Comparison of ENCODE assay signal across 14 cellular contexts in genomic region chr2:692767-693166, GRCh38.
"Had no signal": no experiment of that assay in that cellular context is flagged by ENCODE, and none has a peak within 500 bp of the region (broad histone marks: within the 10 kb centered on the region; RNA-seq: fewer than 3 reads in every experiment).

No MANE protein-coding gene starts in this region.

- H3K36me3 ChIP-seq: heart left ventricle, left lung, pancreas, thoracic aorta, vagina had no signal

- H3K27ac Mint-ChIP-seq: activated naive CD4-positive, alpha-beta T cell treated with anti-CD3 and anti-CD28 coated beads, Interleukin-2, amount 50 U/mL, for 72 hours; stimulated activated naive CD8-positive, alpha-beta T cell treated with anti-CD3 and anti-CD28 coated beads, Interleukin-15, Interleukin-2, amounts not matched to agents 100 ng/mL and 50 ng/mL, for 24 hours had no signal

- DNase-seq: activated CD4-positive, CD25-positive, alpha-beta regulatory T cell; activated CD8-positive, alpha-beta memory T cell treated with anti-CD3 and anti-CD28 coated beads, Interleukin-2, amount 50 U/mL, for 4 hours; foreskin melanocyte; heart left ventricle; pancreas; retina; stimulated activated CD4-positive, alpha-beta T cell treated with anti-CD3 and anti-CD28 coated beads, Interleukin-15, amount 100 ng/mL, for 24 hours; stimulated activated CD4-positive, alpha-beta T cell treated with anti-CD3 and anti-CD28 coated beads, Interleukin-4, amount 100 ng/mL, for 24 hours; T-helper 2 cell had no signal

- H3K36me3 Mint-ChIP-seq: activated naive CD4-positive, alpha-beta T cell treated with anti-CD3 and anti-CD28 coated beads, Interleukin-2, amount 50 U/mL, for 72 hours had no signal

- H3K27me3 ChIP-seq: left lung, pancreas, vagina had no signal

- H3K27ac ChIP-seq: heart left ventricle, left lung, pancreas had no signal

- ATAC-seq: left lung, pancreas had no signal

- H3K9me3 Mint-ChIP-seq: activated naive CD4-positive, alpha-beta T cell treated with anti-CD3 and anti-CD28 coated beads, Interleukin-2, amount 50 U/mL, for 72 hours; stimulated activated naive CD8-positive, alpha-beta T cell treated with anti-CD3 and anti-CD28 coated beads, Interleukin-15, Interleukin-2, amounts not matched to agents 100 ng/mL and 50 ng/mL, for 24 hours had no signal

- H3K4me3 ChIP-seq: heart left ventricle, left lung, pancreas, thoracic aorta, vagina had no signal

- H3K9me3 ChIP-seq: heart left ventricle, left lung, pancreas, thoracic aorta, vagina had no signal

- H3K4me3 Mint-ChIP-seq: stimulated activated naive CD8-positive, alpha-beta T cell treated with anti-CD3 and anti-CD28 coated beads, Interleukin-15, Interleukin-2, amounts not matched to agents 100 ng/mL and 50 ng/mL, for 24 hours had no signal
